ENCODE assay signal across 10 cellular contexts in the genomic region with DNA sequence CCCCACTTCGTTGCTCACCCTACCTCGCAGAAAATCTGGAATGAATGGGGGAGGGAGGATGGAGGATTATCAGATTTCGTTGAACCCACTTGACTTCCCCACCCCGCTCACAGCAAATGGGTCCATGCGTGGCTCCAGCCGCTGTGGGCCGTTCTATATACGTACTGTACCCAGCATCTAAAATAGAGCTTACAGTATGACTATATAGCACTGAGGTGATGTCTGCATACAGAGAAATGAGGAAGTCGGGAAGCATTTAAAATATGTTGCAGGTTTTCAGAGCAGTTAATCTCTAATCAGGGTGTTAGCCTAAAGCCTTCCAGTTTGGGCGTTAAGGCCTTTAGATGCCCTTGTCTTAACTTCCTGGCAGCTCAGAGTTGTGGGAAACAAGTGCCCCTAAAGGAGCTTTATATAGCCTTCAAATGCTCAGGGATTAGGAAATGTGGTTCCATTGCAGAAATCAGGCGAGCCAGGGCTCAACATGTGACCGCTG. TPM values are rescaled to one million over a fixed set of nuclear protein-coding genes. Genes with fewer than 3 reads are reported as not detected.
DNase-seq lines count a peak whose midpoint lies in the region; ATAC-seq and TF ChIP-seq lines count a peak whose summit lies in the region.
"Had no signal": no experiment of that assay in that cellular context is flagged by ENCODE, and none has a peak within 500 bp of the region (broad histone marks: within the 10 kb centered on the region; RNA-seq: fewer than 3 reads in every experiment).

No MANE protein-coding gene starts in this region.

- peaks cover 2% of the 10 kb centered on the region for H3K27me3 Mint-ChIP-seq in activated CD4-positive, alpha-beta T cell treated with anti-CD3 and anti-CD28 coated beads, Interleukin-2, amount 10 ng/mL, durations not matched to agents 24 days and 14 days

- H3K36me3 Mint-ChIP-seq in activated CD4-positive, alpha-beta T cell treated with anti-CD3 and anti-CD28 coated beads, Interleukin-2, amount 10 ng/mL, durations not matched to agents 24 days and 14 days (ENCODE audit: low read depth) = peaks cover 52% of the 10 kb centered on the region

- CTCF ChIA-PET in RWPE1 (lab: Yijun Ruan, JAX) = interaction anchor here (2.1 kb wide), 1 partner anchor 96 kb away, joined by 9 read pairs; no protein-coding TSS in a partner anchor

- H3K9me3 Mint-ChIP-seq in activated CD4-positive, alpha-beta T cell treated with anti-CD3 and anti-CD28 coated beads, Interleukin-2, amount 10 ng/mL, durations not matched to agents 24 days and 14 days = no peaks in the 10 kb centered on the region

- intact Hi-C loops in activated CD4-positive, alpha-beta T cell treated with anti-CD3 and anti-CD28 coated beads, Interleukin-2, amount 10 ng/mL, durations not matched to agents 24 days and 14 days (cut with micrococcal nuclease) = loop anchor here (1.0 to 5.0 kb wide), 2 partner anchors 17 to 212 kb away; a partner anchor contains a TSS

- peaks cover 36% of the 10 kb centered on the region for H3K4me1 Mint-ChIP-seq in activated CD4-positive, alpha-beta T cell treated with anti-CD3 and anti-CD28 coated beads, Interleukin-2, amount 10 ng/mL, durations not matched to agents 24 days and 14 days

- no peak for TF ChIP-seq CTCF in RWPE1 (conservative IDR thresholded peaks at IDR 0.05; ENCODE audit: low read depth)

- DNase-seq in activated CD4-positive, alpha-beta T cell treated with anti-CD3 and anti-CD28 coated beads, Interleukin-2, amount 10 ng/mL, durations not matched to agents 24 days and 14 days = peak; percentile 68
- no peak for DNase-seq in activated CD4-positive, alpha-beta T cell treated with anti-CD3 and anti-CD28 coated beads, Interleukin-2, amount 50 U/mL, for 48 hours
- DNase-seq in RWPE1 (ENCODE audit: low spot score) = no peak
- peak; percentile 42 for DNase-seq in stimulated activated CD8-positive, alpha-beta memory T cell treated with anti-CD3 and anti-CD28 coated beads, Interleukin-4, amount 100 ng/mL, for 48 hours
- DNase-seq in NCI-H128 (lab: John Stamatoyannopoulos, UW; ENCODE audit: unreplicated experiment) = no peak
- DNase-seq: NCI-H1930 had no signal

- H3K4me3 Mint-ChIP-seq in activated CD4-positive, alpha-beta T cell treated with anti-CD3 and anti-CD28 coated beads, Interleukin-2, amount 10 ng/mL, durations not matched to agents 24 days and 14 days = peak overlapping the region; percentile 93

- peak overlapping the region; percentile 94; the same call in 1 of the 2 replicates for H3K27ac ChIP-seq in RWPE1
- H3K27ac ChIP-seq: C4-2B had no signal

- peak; percentile 9 for ATAC-seq in esophagus mucosa
- no peak for ATAC-seq in GM21515 (IDR thresholded peaks at IDR 0.05; ENCODE audit: unreplicated experiment)
- no peak for ATAC-seq in HG03039 (IDR thresholded peaks at IDR 0.05; ENCODE audit: unreplicated experiment)

- POLR2A ChIA-PET in RWPE1 (lab: Yijun Ruan, JAX; ENCODE audit: low non-redundant PET) = interaction anchor here (0.6 to 0.7 kb wide), 2 partner anchors 79 to 125 kb away, joined by 3 to 4 read pairs; no protein-coding TSS in a partner anchor

- peak overlapping the region; percentile 89 for H3K27ac Mint-ChIP-seq in activated CD4-positive, alpha-beta T cell treated with anti-CD3 and anti-CD28 coated beads, Interleukin-2, amount 10 ng/mL, durations not matched to agents 24 days and 14 days

RNA-seq across cellular contexts. Expression of a gene that starts 1.4 kb away (rescaled TPM):
- total RNA-seq in activated CD4-positive, alpha-beta T cell treated with anti-CD3 and anti-CD28 coated beads, Interleukin-2, amount 10 ng/mL, durations not matched to agents 24 days and 14 days = 148 and 154 TPM in 2 replicates
- total RNA-seq in esophagus mucosa = 32.6 TPM

Comparison
In these comparisons a context has a peak if more than half of its experiments do, and no peak if none do; other contexts are left out.
1. DNase-seq: peak in activated CD4-positive, alpha-beta T cell treated with anti-CD3 and anti-CD28 coated beads, Interleukin-2, amount 10 ng/mL, durations not matched to agents 24 days and 14 days (single experiment) and stimulated activated CD8-positive, alpha-beta memory T cell treated with anti-CD3 and anti-CD28 coated beads, Interleukin-4, amount 100 ng/mL, for 48 hours (single experiment); none in activated CD4-positive, alpha-beta T cell treated with anti-CD3 and anti-CD28 coated beads, Interleukin-2, amount 50 U/mL, for 48 hours (0 of 2), RWPE1 (single experiment) and NCI-H128 (single experiment).